In genomic region chr11:77879218-77879617, GRCh38 we compare ENCODE assay signal across 8 cellular contexts. TPM values are rescaled to one million over a fixed set of nuclear protein-coding genes. Genes with fewer than 3 reads are reported as not detected.
DNase-seq lines count a peak whose midpoint lies in the region; ATAC-seq and TF ChIP-seq lines count a peak whose summit lies in the region.

No MANE protein-coding gene starts in this region.

- no peaks in the 10 kb centered on the region for H3K4me1 Mint-ChIP-seq in glutamatergic neuron (ENCODE audit: low read depth, unreplicated experiment)

- no peaks in the 10 kb centered on the region for H3K9me3 Mint-ChIP-seq in glutamatergic neuron (ENCODE audit: unreplicated experiment)

- ATAC-seq in GM21381 (IDR thresholded peaks at IDR 0.05; ENCODE audit: unreplicated experiment) (peak; percentile 80), Right ventricle myocardium superior (ENCODE audit: poor library complexity) (peak; percentile 81)

- intact Hi-C loops in Right ventricle myocardium superior (cut with DNase I), result no loop called here

- DNase-seq in DMS79 (lab: John Stamatoyannopoulos, UW) (peak; percentile 31), NCI-H1105 (lab: John Stamatoyannopoulos, UW) (peak; percentile 44), Right ventricle myocardium superior (peak; percentile 83), glutamatergic neuron (no peak), HT-29 (ENCODE audit: low spot score) (no peak), globus pallidus (ENCODE audit: low spot score) (no peak), H4 (ENCODE audit: low spot score) (no peak)

- H3K27ac Mint-ChIP-seq in glutamatergic neuron (ENCODE audit: unreplicated experiment), result no peak overlapping the region

- no peaks in the 10 kb centered on the region for H3K27me3 Mint-ChIP-seq in glutamatergic neuron (ENCODE audit: unreplicated experiment)

- no peak overlapping the region for H3K4me3 Mint-ChIP-seq in glutamatergic neuron (ENCODE audit: unreplicated experiment)

- no peak for TF ChIP-seq CTCF in glutamatergic neuron (IDR thresholded peaks at IDR 0.05; ENCODE audit: partially characterized antibody, unreplicated experiment)

- no peaks in the 10 kb centered on the region for H3K36me3 Mint-ChIP-seq in glutamatergic neuron (ENCODE audit: unreplicated experiment)

RNA-seq across cellular contexts. Expression of gene AAMDC, which starts 58.3 kb away (rescaled TPM):
- 127 TPM for total RNA-seq in Right ventricle myocardium superior
- total RNA-seq in glutamatergic neuron (ENCODE audit: unreplicated experiment), result 11.4 TPM
- total RNA-seq in HT-29 (2014; rRNA removed; shearing (Covaris generic)), result 18.7 and 24.7 TPM in 2 replicates
- total RNA-seq in H4 (2014; rRNA removed; shearing (Covaris generic)), result 19.7 and 31.2 TPM in 2 replicates

RNA-seq across cellular contexts. Expression of gene RSF1, which starts 58.7 kb away (rescaled TPM):
- total RNA-seq in Right ventricle myocardium superior (37.7 TPM), glutamatergic neuron (ENCODE audit: unreplicated experiment) (97.6 TPM)
- 17.0 and 37.0 TPM in 2 replicates for total RNA-seq in HT-29 (2014; rRNA removed; shearing (Covaris generic))
- total RNA-seq in H4 (2014; rRNA removed; shearing (Covaris generic)), result 17.1 and 21.3 TPM in 2 replicates

Comparison
In these comparisons a context has a peak if more than half of its experiments do, and no peak if none do; other contexts are left out.
1. DNase-seq: peak in DMS79 (single experiment), NCI-H1105 (single experiment) and Right ventricle myocardium superior (single experiment); none in glutamatergic neuron (single experiment), HT-29 (single experiment), globus pallidus (single experiment) and H4 (single experiment).